19 cellular contexts compared by ENCODE assay signal in genomic region chr3:52477076-52477895, GRCh38. TPM values are rescaled to one million over a fixed set of nuclear protein-coding genes. Genes with fewer than 3 reads are reported as not detected.
A peak's percentile ranks its signal among the peaks of the same experiment; 100 is the strongest.
DNase-seq lines count a peak whose midpoint lies in the region; ATAC-seq and TF ChIP-seq lines count a peak whose summit lies in the region.
"Had no signal": no experiment of that assay in that cellular context is flagged by ENCODE, and none has a peak within 500 bp of the region (broad histone marks: within the 10 kb centered on the region; RNA-seq: fewer than 3 reads in every experiment).

No MANE protein-coding gene starts in this region.

- no peak for ATAC-seq in GM21367 (IDR thresholded peaks at IDR 0.05; ENCODE audit: unreplicated experiment)
- ATAC-seq: A549, HCT116 had no signal

- H2AFZ ChIP-seq in osteoblast (ENCODE audit: low read length) = no peak overlapping the region

- H4K20me1 ChIP-seq in BLaER1 treated with 17β-estradiol and CSF1 and Interleukin-3, amounts not matched to agents 10 nM and 100 nM = peaks cover 0 to 18% (median 0%) of the 10 kb centered on the region in 11 experiments; a peak in 3 of 22 replicates
- H4K20me1 ChIP-seq in osteoblast (ENCODE audit: insufficient read depth, low read length) = peaks cover 22% of the 10 kb centered on the region

- no peaks in the 10 kb centered on the region for H3K9me3 ChIP-seq in BLaER1 treated with 17β-estradiol and CSF1 and Interleukin-3, amounts not matched to agents 10 nM and 100 nM (replicated peaks in 1 of 11)
- no peaks in the 10 kb centered on the region for H3K9me3 ChIP-seq in osteoblast (ENCODE audit: low read depth, low read length)
- H3K9me3 ChIP-seq in CD4-positive, alpha-beta memory T cell (ENCODE audit: control insufficient read depth in 1 of 2, low read length in 2 of 2) = no peaks in the 10 kb centered on the region
- H3K9me3 ChIP-seq: A549, BLaER1, Caco-2 had no signal

- peaks cover 17 to 100% (median 75%) of the 10 kb centered on the region in 10 experiments for H3K4me1 ChIP-seq in BLaER1 treated with 17β-estradiol and CSF1 and Interleukin-3, amounts not matched to agents 10 nM and 100 nM
- no peaks in the 10 kb centered on the region for H3K4me1 ChIP-seq in osteoblast (ENCODE audit: insufficient read depth, low read length)
- H3K4me1 ChIP-seq in CD4-positive, alpha-beta memory T cell (ENCODE audit: insufficient read depth, low read length) = no peaks in the 10 kb centered on the region
- H3K4me1 ChIP-seq: A549, Caco-2 had no signal

- H3K36me3 Mint-ChIP-seq in activated T-cell treated with anti-CD3 and anti-CD28 coated beads, Interleukin-2, amount 50 U/mL, for 24 hours (ENCODE audit: low read depth) = peaks cover 97% of the 10 kb centered on the region
- H3K36me3 Mint-ChIP-seq in dendritic cell treated with granulocyte-macrophage colony-stimulating factor and Interleukin-4, amounts not matched to agents 40 ng/mL and 50 ng/mL, for 4 days (ENCODE audit: low read depth) = peaks cover 90% of the 10 kb centered on the region
- H3K36me3 Mint-ChIP-seq in CD4-positive, alpha-beta memory T cell = peaks cover 47 to 75% of the 10 kb centered on the region in 2 donors

- TF ChIP-seq CTCF in osteoblast (IDR thresholded peaks at IDR 0.05; ENCODE audit: extremely low read depth, low read depth, low read length) = no peak

- CTCF ChIA-PET in CD4-positive, alpha-beta memory T cell (lab: Charles Lee; ENCODE audit: partially characterized antibody) = no interaction called here

- DNase-seq in activated T-cell treated with anti-CD3 and anti-CD28 coated beads, Interleukin-2, amount 50 U/mL, for 24 hours = no peak
- no peak for DNase-seq in activated T-cell treated with anti-CD3 and anti-CD28 coated beads, Interleukin-2, amount 50 U/mL, for 1 hour
- DNase-seq in osteoblast (ENCODE audit: insufficient read length, low spot score, missing footprints) (peak; percentile 43), NCI-H187 treated with DMSO at 0.1 percent for 48 hours (lab: John Stamatoyannopoulos, UW) (no peak)
- no peak for DNase-seq in CD4-positive, alpha-beta memory T cell
- DNase-seq: Caco-2; CD4-positive, CD25-positive, alpha-beta regulatory T cell; GOT3; H7; HFFc6; IMR-90 had no signal

- H3K4me3 ChIP-seq in BLaER1 treated with 17β-estradiol and CSF1 and Interleukin-3, amounts not matched to agents 10 nM and 100 nM = no peak overlapping the region; a peak in 1 of 20 replicates
- no peak overlapping the region for H3K4me3 ChIP-seq in osteoblast (ENCODE audit: insufficient read depth, low read length)
- H3K4me3 ChIP-seq in CD4-positive, alpha-beta memory T cell (ENCODE audit: low read length in 2 of 2) = no peak overlapping the region
- H3K4me3 ChIP-seq: A549, BLaER1 had no signal

- no peaks in the 10 kb centered on the region for H3K27me3 ChIP-seq in BLaER1 treated with 17β-estradiol and CSF1 and Interleukin-3, amounts not matched to agents 10 nM and 100 nM
- H3K27me3 ChIP-seq in osteoblast (ENCODE audit: insufficient read depth, low read length) = no peaks in the 10 kb centered on the region
- H3K27me3 ChIP-seq in CD4-positive, alpha-beta memory T cell (ENCODE audit: insufficient read depth, low read length) = no peaks in the 10 kb centered on the region
- H3K27me3 ChIP-seq: BLaER1 had no signal

- no peak overlapping the region for H3K4me3 Mint-ChIP-seq in activated T-cell treated with anti-CD3 and anti-CD28 coated beads, Interleukin-2, amount 50 U/mL, for 24 hours
- H3K4me3 Mint-ChIP-seq in dendritic cell treated with granulocyte-macrophage colony-stimulating factor and Interleukin-4, amounts not matched to agents 40 ng/mL and 50 ng/mL, for 4 days = no peak overlapping the region
- H3K4me3 Mint-ChIP-seq in CD4-positive, alpha-beta memory T cell = no peak overlapping the region
- H3K4me3 Mint-ChIP-seq: CD4-positive, CD25-positive, alpha-beta regulatory T cell; HFFc6 had no signal

- peaks cover 82 to 100% (median 99%) of the 10 kb centered on the region in 11 experiments for H3K36me3 ChIP-seq in BLaER1 treated with 17β-estradiol and CSF1 and Interleukin-3, amounts not matched to agents 10 nM and 100 nM
- H3K36me3 ChIP-seq in osteoblast (ENCODE audit: insufficient read depth, low read length) = peaks cover 94% of the 10 kb centered on the region
- peaks cover 84% of the 10 kb centered on the region for H3K36me3 ChIP-seq in CD4-positive, alpha-beta memory T cell (ENCODE audit: insufficient read depth, low read length)

- no peaks in the 10 kb centered on the region for H3K4me1 Mint-ChIP-seq in activated T-cell treated with anti-CD3 and anti-CD28 coated beads, Interleukin-2, amount 50 U/mL, for 24 hours (ENCODE audit: low read depth)
- H3K4me1 Mint-ChIP-seq in dendritic cell treated with granulocyte-macrophage colony-stimulating factor and Interleukin-4, amounts not matched to agents 40 ng/mL and 50 ng/mL, for 4 days (ENCODE audit: low read depth) = peaks cover 88% of the 10 kb centered on the region
- H3K4me1 Mint-ChIP-seq in CD4-positive, alpha-beta memory T cell = peaks cover 0 to 3% (median 0%) of the 10 kb centered on the region in 4 donors
- H3K4me1 Mint-ChIP-seq: CD4-positive, CD25-positive, alpha-beta regulatory T cell had no signal

- H3K9ac ChIP-seq in BLaER1 treated with 17β-estradiol and CSF1 and Interleukin-3, amounts not matched to agents 10 nM and 100 nM = peak overlapping the region in 1 of 11 experiments; percentile 2; a peak in 1 of 22 replicates
- H3K9ac ChIP-seq: BLaER1 had no signal

- H3K27me3 Mint-ChIP-seq in activated T-cell treated with anti-CD3 and anti-CD28 coated beads, Interleukin-2, amount 50 U/mL, for 24 hours = no peaks in the 10 kb centered on the region
- no peaks in the 10 kb centered on the region for H3K27me3 Mint-ChIP-seq in dendritic cell treated with granulocyte-macrophage colony-stimulating factor and Interleukin-4, amounts not matched to agents 40 ng/mL and 50 ng/mL, for 4 days
- no peaks in the 10 kb centered on the region for H3K27me3 Mint-ChIP-seq in CD4-positive, alpha-beta memory T cell
- H3K27me3 Mint-ChIP-seq: CD4-positive, CD25-positive, alpha-beta regulatory T cell had no signal

- H3K4me2 ChIP-seq in BLaER1 treated with 17β-estradiol and CSF1 and Interleukin-3, amounts not matched to agents 10 nM and 100 nM = peak overlapping the region in 5 of 11 experiments; percentile 75 to 94 (median 93); a peak in 10 of 22 replicates
- no peak overlapping the region for H3K4me2 ChIP-seq in osteoblast (ENCODE audit: insufficient read depth, low read length)
- H3K4me2 ChIP-seq: A549, BLaER1 had no signal

- no peaks in the 10 kb centered on the region for H3K9me3 Mint-ChIP-seq in activated T-cell treated with anti-CD3 and anti-CD28 coated beads, Interleukin-2, amount 50 U/mL, for 24 hours
- H3K9me3 Mint-ChIP-seq in dendritic cell treated with granulocyte-macrophage colony-stimulating factor and Interleukin-4, amounts not matched to agents 40 ng/mL and 50 ng/mL, for 4 days = no peaks in the 10 kb centered on the region
- H3K9me3 Mint-ChIP-seq in CD4-positive, alpha-beta memory T cell = no peaks in the 10 kb centered on the region
- H3K9me3 Mint-ChIP-seq: CD4-positive, CD25-positive, alpha-beta regulatory T cell; HFFc6 had no signal

- POLR2A ChIA-PET in CD4-positive, alpha-beta memory T cell (lab: Charles Lee; ENCODE audit: partially characterized antibody) = no interaction called here

- peak overlapping the region; percentile 14 for H3K27ac Mint-ChIP-seq in activated T-cell treated with anti-CD3 and anti-CD28 coated beads, Interleukin-2, amount 50 U/mL, for 24 hours
- H3K27ac Mint-ChIP-seq in dendritic cell treated with granulocyte-macrophage colony-stimulating factor and Interleukin-4, amounts not matched to agents 40 ng/mL and 50 ng/mL, for 4 days = peak overlapping the region; percentile 85
- H3K27ac Mint-ChIP-seq in CD4-positive, alpha-beta memory T cell = peak overlapping the region in 1 of 7 donors; percentile 48
- H3K27ac Mint-ChIP-seq: CD4-positive, CD25-positive, alpha-beta regulatory T cell; HFFc6 had no signal

- peaks cover 9% of the 10 kb centered on the region for H3K79me2 ChIP-seq in osteoblast (ENCODE audit: insufficient read depth, low read length)

- intact Hi-C loops in dendritic cell treated with granulocyte-macrophage colony-stimulating factor and Interleukin-4, amounts not matched to agents 40 ng/mL and 50 ng/mL, for 4 days (cut with micrococcal nuclease) = no loop called here
- intact Hi-C loops in CD4-positive, alpha-beta memory T cell (cut with micrococcal nuclease) = no loop called here

- H3K27ac ChIP-seq in BLaER1 treated with 17β-estradiol and CSF1 and Interleukin-3, amounts not matched to agents 10 nM and 100 nM = peak overlapping the region in 8 of 11 experiments; percentile 17 to 74 (median 66); a peak in 14 of 22 replicates
- no peak overlapping the region for H3K27ac ChIP-seq in osteoblast (ENCODE audit: low read depth, low read length)
- no peak overlapping the region for H3K27ac ChIP-seq in CD4-positive, alpha-beta memory T cell (ENCODE audit: low read depth, low read length)
- H3K27ac ChIP-seq: 22Rv1, A549, BLaER1 had no signal

RNA-seq across cellular contexts. Expression of gene STAB1, which starts 17.9 kb away (rescaled TPM):
- 0.59 and 1.1 TPM in 2 replicates for total RNA-seq in osteoblast
- 10 to 100 TPM; 11.3 to 13.9 TPM for total RNA-seq in CD4-positive, alpha-beta memory T cell
- not detected for polyA plus RNA-seq in CD4-positive, alpha-beta memory T cell
- total RNA-seq: HFFc6, HT1080, IMR-90 had no signal
- polyA plus RNA-seq: A549; CD4-positive, CD25-positive, alpha-beta regulatory T cell; IMR-90 had no signal

RNA-seq across cellular contexts. Expression of gene NISCH, which starts 21.9 kb away (rescaled TPM):
- 72.2 and 83.2 TPM in 2 replicates for total RNA-seq in osteoblast
- 100 to 1,000 TPM; 189 to 205 TPM for total RNA-seq in CD4-positive, alpha-beta memory T cell
- 10 to 100 TPM; 10.2 to 25.8 TPM for polyA plus RNA-seq in CD4-positive, alpha-beta memory T cell

RNA-seq across cellular contexts. Expression of gene TNNC1, which starts 23.4 kb away (rescaled TPM):
- 0.29 and 0.36 TPM in 2 replicates for total RNA-seq in osteoblast
- total RNA-seq in CD4-positive, alpha-beta memory T cell = 1 to 10 TPM; 5.3 to 7.1 TPM
- under 1 TPM in 1 of 2 donors, not detected in 1; 0.92 TPM for polyA plus RNA-seq in CD4-positive, alpha-beta memory T cell
- total RNA-seq: HT1080 had no signal

RNA-seq across cellular contexts. Expression of gene SEMA3G, which starts 32.4 kb away (rescaled TPM):
- under 0.01 TPM in 1 of 2 replicates, not detected in the other for total RNA-seq in osteoblast
- total RNA-seq in CD4-positive, alpha-beta memory T cell = under 1 TPM; 0.17 to 0.22 TPM
- polyA plus RNA-seq in CD4-positive, alpha-beta memory T cell = under 1 TPM in 1 of 2 donors, not detected in 1; 0.29 TPM
- total RNA-seq: HFFc6, IMR-90 had no signal

RNA-seq across cellular contexts. Expression of gene NT5DC2, which starts 56.4 kb away (rescaled TPM):
- 45.4 and 52.5 TPM in 2 replicates for total RNA-seq in osteoblast
- total RNA-seq in CD4-positive, alpha-beta memory T cell = 1 to 10 TPM; 5.5 to 5.8 TPM
- 1 to 10 TPM in 1 of 2 donors, not detected in 1; 1.3 TPM for polyA plus RNA-seq in CD4-positive, alpha-beta memory T cell

Comparison
In these comparisons a context has a peak if more than half of its experiments do, and no peak if none do; other contexts are left out.
1. H3K27ac ChIP-seq: peak in BLaER1 treated with 17β-estradiol and CSF1 and Interleukin-3, amounts not matched to agents 10 nM and 100 nM (8 of 11); none in osteoblast (single experiment) and CD4-positive, alpha-beta memory T cell (single experiment).